Comparison of ENCODE assay signal across 8 cellular contexts in the genomic region with DNA sequence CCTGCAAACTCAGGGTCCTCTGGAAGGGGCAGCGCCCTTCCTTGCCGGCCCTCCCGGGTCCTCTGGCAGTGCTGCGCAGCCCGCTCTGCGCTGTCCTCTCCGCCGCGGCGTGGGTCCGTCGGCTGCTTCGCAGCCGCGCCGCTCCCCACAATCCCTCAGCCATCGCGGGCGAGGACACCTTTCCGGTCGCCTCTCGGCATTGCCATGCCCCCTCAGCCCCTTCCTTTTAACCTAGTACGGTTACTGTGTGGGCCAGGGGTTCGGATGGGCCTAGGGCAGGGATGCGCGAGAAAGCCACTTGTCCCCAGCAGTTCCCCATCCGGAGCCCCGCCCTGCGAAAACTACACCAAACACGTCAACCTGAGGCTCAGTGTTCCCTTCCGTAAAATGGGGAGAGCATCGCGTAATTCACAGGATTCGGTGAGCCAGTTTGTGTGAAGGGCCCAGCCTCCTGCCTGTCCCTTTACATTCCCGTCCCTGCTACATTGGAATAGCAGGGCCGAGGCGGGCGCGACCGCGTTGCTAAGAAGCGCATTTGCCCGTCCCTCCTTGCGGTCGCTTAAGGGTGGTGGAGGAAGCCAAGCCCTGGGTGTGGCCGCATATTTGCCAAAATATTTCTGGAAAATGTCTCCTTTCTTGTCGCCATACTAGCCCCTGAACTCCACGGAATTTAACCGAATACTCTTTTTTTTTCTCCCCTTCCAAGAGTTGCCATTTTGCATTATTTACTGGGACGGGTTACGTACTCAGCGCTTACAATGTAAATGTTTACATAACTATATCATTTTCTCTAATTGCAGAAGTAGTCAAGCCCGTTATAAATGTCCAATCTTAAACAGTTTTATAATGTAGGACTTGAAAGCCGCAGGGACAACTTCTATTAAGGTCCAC. TPM values are rescaled to one million over a fixed set of nuclear protein-coding genes. Genes with fewer than 3 reads are reported as not detected.
A peak's percentile ranks its signal among the peaks of the same experiment; 100 is the strongest.
DNase-seq lines count a peak whose midpoint lies in the region; ATAC-seq and TF ChIP-seq lines count a peak whose summit lies in the region.

No MANE protein-coding gene starts in this region.

- CTCF ChIA-PET in mammary epithelial cell (lab: Charles Lee; ENCODE audit: low non-redundant PET) = no interaction called here

- in situ Hi-C loops in mammary epithelial cell (cut with MboI; ENCODE audit: low sequenced_read_pairs in 2 of 2) = loop anchor here (5.0 to 10.0 kb wide), 3 partner anchors 48 to 110 kb away; no protein-coding TSS in a partner anchor

- dilution Hi-C loops in mammary epithelial cell (cut with HindIII; ENCODE audit: low sequenced_read_pairs) = loop anchor here (5.0 kb wide), 1 partner anchor 38 kb away; no protein-coding TSS in a partner anchor

- H4K20me1 ChIP-seq in DOHH2 (ENCODE audit: control insufficient read depth, insufficient read depth, low read depth, low read length) = no peaks in the 10 kb centered on the region
- H4K20me1 ChIP-seq in SU-DHL-6 (ENCODE audit: low read depth, low read length) = no peaks in the 10 kb centered on the region
- no peaks in the 10 kb centered on the region for H4K20me1 ChIP-seq in mammary epithelial cell (ENCODE audit: insufficient read depth, low read length)

- ATAC-seq in HG03280 (IDR thresholded peaks at IDR 0.05; ENCODE audit: unreplicated experiment) = peak; percentile 6
- ATAC-seq in HG03159 (IDR thresholded peaks at IDR 0.05; ENCODE audit: unreplicated experiment) = no peak

- TF ChIP-seq CTCF in DOHH2 (IDR thresholded peaks at IDR 0.05; ENCODE audit: low read depth, low read length, poor library complexity, severe bottlenecking) = no peak
- TF ChIP-seq CTCF in SU-DHL-6 (IDR thresholded peaks at IDR 0.05; ENCODE audit: insufficient read depth, low read length, poor library complexity, severe bottlenecking) = no peak
- TF ChIP-seq CTCF in mammary epithelial cell (conservative IDR thresholded peaks at IDR 0.05 in 1 of 2, IDR thresholded peaks at IDR 0.05 in 1 of 2; ENCODE audit: extremely low read depth in 1 of 2, insufficient read depth in 1 of 2, low read depth in 1 of 2, low read length in 2 of 2) = peak in 1 of 2 donors; percentile 12

- peaks cover 31% of the 10 kb centered on the region for H3K27me3 ChIP-seq in DOHH2 (ENCODE audit: control insufficient read depth, low read length)
- no peaks in the 10 kb centered on the region for H3K27me3 ChIP-seq in SU-DHL-6 (ENCODE audit: low read length)
- no peaks in the 10 kb centered on the region for H3K27me3 ChIP-seq in mammary epithelial cell (ENCODE audit: insufficient read depth, low read length)

- H2AFZ ChIP-seq in SU-DHL-6 (ENCODE audit: low read depth, low read length, severe bottlenecking) = peak overlapping the region; percentile 46
- H2AFZ ChIP-seq in mammary epithelial cell (ENCODE audit: low read depth, low read length) = peak overlapping the region; percentile 87

- H3F3A ChIP-seq in DOHH2 (ENCODE audit: control insufficient read depth, insufficient read depth) (no peaks in the 10 kb centered on the region), SU-DHL-6 (ENCODE audit: insufficient read depth) (no peaks in the 10 kb centered on the region)

- TSS peak; percentile 83 for BruUV-seq in mammary epithelial cell (replicated peaks; lab: Mats Ljungman, UMichigan)

- H3K9me2 ChIP-seq in DOHH2 (replicated peaks; ENCODE audit: control insufficient read depth, low read length) = no peaks in the 10 kb centered on the region
- H3K9me2 ChIP-seq in SU-DHL-6 (replicated peaks; ENCODE audit: insufficient read depth, low read length) = no peaks in the 10 kb centered on the region

- no peaks in the 10 kb centered on the region for H3K79me2 ChIP-seq in DOHH2 (ENCODE audit: control insufficient read depth, low read length)
- no peaks in the 10 kb centered on the region for H3K79me2 ChIP-seq in SU-DHL-6 (ENCODE audit: insufficient read depth, low read length)
- no peaks in the 10 kb centered on the region for H3K79me2 ChIP-seq in mammary epithelial cell (ENCODE audit: insufficient read depth, low read length)

- H3K4me1 ChIP-seq in DOHH2 (ENCODE audit: control insufficient read depth, low read length) (peaks cover 33% of the 10 kb centered on the region), mammary epithelial cell (ENCODE audit: insufficient read depth, low read length) (peaks cover 37% of the 10 kb centered on the region)

- no peaks in the 10 kb centered on the region for H3K9me3 ChIP-seq in DOHH2 (ENCODE audit: control insufficient read depth, insufficient read depth, low read length)
- H3K9me3 ChIP-seq in SU-DHL-6 (ENCODE audit: insufficient read depth, low read length) = no peaks in the 10 kb centered on the region
- H3K9me3 ChIP-seq in mammary epithelial cell (replicated peaks; ENCODE audit: insufficient read depth, low read length) = no peaks in the 10 kb centered on the region

- intact Hi-C loops in mammary epithelial cell (cut with micrococcal nuclease) = loop anchor here (1.0 to 10.0 kb wide), 9 partner anchors 75 to 850 kb away; no protein-coding TSS in a partner anchor

- peak overlapping the region; percentile 69 for H3K4me3 ChIP-seq in DOHH2 (ENCODE audit: low read length)
- H3K4me3 ChIP-seq in SU-DHL-6 (ENCODE audit: insufficient read depth, low read length, poor library complexity, severe bottlenecking) = peak overlapping the region; percentile 52
- peak overlapping the region; percentile 45 to 55 (median 52) for H3K4me3 ChIP-seq in mammary epithelial cell (replicated peaks in 1 of 3; ENCODE audit: insufficient read depth in 1 of 3, low read depth in 2 of 3, low read length in 3 of 3)

- H3K9ac ChIP-seq in SU-DHL-6 (ENCODE audit: low read length) (peak overlapping the region; percentile 44), mammary epithelial cell (ENCODE audit: insufficient read depth, low read length) (peak overlapping the region; percentile 81)

- H3K27ac ChIP-seq in DOHH2 (ENCODE audit: low read depth, low read length) (no peak overlapping the region), SU-DHL-6 (ENCODE audit: low read depth, low read length) (no peak overlapping the region), mammary epithelial cell (ENCODE audit: insufficient read depth, low read depth, low read length) (peak overlapping the region; percentile 89)

- DNase-seq in mammary epithelial cell (peak; percentile 68), kidney tubule cell (ENCODE audit: low spot score) (peak; percentile 60), HuH-7 (ENCODE audit: low spot score) (no peak)
- DNase-seq in stimulated activated CD4-positive, alpha-beta T cell treated with anti-CD3 and anti-CD28 coated beads, Interleukin-4, amount 100 ng/mL, for 4 hours = peak; percentile 17

- H3K4me2 ChIP-seq in DOHH2 (ENCODE audit: low read length) = peak overlapping the region; percentile 88
- peak overlapping the region; percentile 66 for H3K4me2 ChIP-seq in SU-DHL-6 (ENCODE audit: low read depth, low read length, poor library complexity, severe bottlenecking)
- peak overlapping the region; percentile 91 for H3K4me2 ChIP-seq in mammary epithelial cell (ENCODE audit: insufficient read depth, low read depth, low read length)

- WGBS in mammary epithelial cell (ENCODE audit: low coverage, missing lambda C conversion rate) = 4% methylated on average over 51 of the region's 54 CpGs

- H3K36me3 ChIP-seq in DOHH2 (ENCODE audit: control insufficient read depth, low read length) (no peaks in the 10 kb centered on the region), SU-DHL-6 (ENCODE audit: low read length) (no peaks in the 10 kb centered on the region), mammary epithelial cell (ENCODE audit: insufficient read depth, low read length) (no peaks in the 10 kb centered on the region)

RNA-seq across cellular contexts. Expression of a gene that starts 13.2 kb away (rescaled TPM):
- total RNA-seq in mammary epithelial cell = 10 to 100 TPM; 11.2 to 46.2 TPM
- polyA plus RNA-seq in mammary epithelial cell = 15.6 TPM
- polyA minus RNA-seq in mammary epithelial cell = 14.1 TPM

RNA-seq across cellular contexts. Expression of a gene that starts 23.8 kb away (rescaled TPM):
- 100 to 1,000 TPM; 283 to 291 TPM for total RNA-seq in mammary epithelial cell
- polyA plus RNA-seq in mammary epithelial cell = 138 TPM
- 315 TPM for polyA minus RNA-seq in mammary epithelial cell

RNA-seq across cellular contexts. Expression of a gene that starts 53.5 kb away (rescaled TPM):
- 100 to 1,000 TPM in 1 of 2 donors, 10 to 100 TPM in 1; 35.3 to 116 TPM for total RNA-seq in mammary epithelial cell
- polyA plus RNA-seq in mammary epithelial cell = 70.6 TPM
- polyA minus RNA-seq in mammary epithelial cell = 121 TPM
